ENCODE assay signal across 14 cellular contexts in the genomic region with DNA sequence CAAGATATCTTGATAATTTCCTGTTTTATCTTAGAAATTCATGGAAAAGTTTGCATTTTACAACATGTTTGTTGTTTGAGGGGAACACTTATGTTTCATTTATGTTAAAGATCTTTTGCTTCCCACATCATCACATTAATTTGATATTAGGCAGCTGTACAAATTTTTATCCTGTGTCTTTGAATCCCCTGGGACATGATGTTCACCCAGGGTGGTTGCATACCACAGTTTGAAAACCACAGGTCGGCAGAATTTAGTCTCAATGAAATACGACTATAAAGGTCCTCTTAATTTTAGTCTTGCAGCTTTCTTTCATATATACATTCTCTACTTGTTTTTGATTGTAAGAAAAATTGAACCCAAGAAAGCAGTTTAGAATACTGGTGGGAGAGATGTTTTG.
"Had no signal": no experiment of that assay in that cellular context is flagged by ENCODE, and none has a peak within 500 bp of the region (broad histone marks: within the 10 kb centered on the region; RNA-seq: fewer than 3 reads in every experiment).

No MANE protein-coding gene starts in this region.

- H3K27me3 Mint-ChIP-seq: activated naive CD4-positive, alpha-beta T cell treated with anti-CD3 and anti-CD28 coated beads, Interleukin-2, amount 50 U/mL, for 24 hours; progenitor cell of endocrine pancreas; stimulated activated naive CD8-positive, alpha-beta T cell treated with anti-CD3 and anti-CD28 coated beads, Interleukin-15, amount 100 ng/mL, for 72 hours; T-helper 17 cell had no signal

- ATAC-seq: esophagus mucosa; natural killer cell; right lobe of liver; stimulated activated naive CD8-positive, alpha-beta T cell treated with anti-CD3 and anti-CD28 coated beads, Interleukin-15, amount 100 ng/mL, for 72 hours; T-helper 17 cell had no signal

- H3K4me3 Mint-ChIP-seq: activated naive CD4-positive, alpha-beta T cell treated with anti-CD3 and anti-CD28 coated beads, Interleukin-2, amount 50 U/mL, for 24 hours; natural killer cell; stimulated activated naive CD8-positive, alpha-beta T cell treated with anti-CD3 and anti-CD28 coated beads, Interleukin-15, amount 100 ng/mL, for 72 hours; T-helper 17 cell had no signal

- H3K36me3 Mint-ChIP-seq: natural killer cell had no signal

- H3K27me3 ChIP-seq: right lobe of liver, testis had no signal

- H3K27ac Mint-ChIP-seq: activated naive CD4-positive, alpha-beta T cell treated with anti-CD3 and anti-CD28 coated beads, Interleukin-2, amount 50 U/mL, for 24 hours; natural killer cell; stimulated activated naive CD8-positive, alpha-beta T cell treated with anti-CD3 and anti-CD28 coated beads, Interleukin-15, amount 100 ng/mL, for 72 hours; T-helper 17 cell had no signal

- H3K9me3 Mint-ChIP-seq: activated naive CD4-positive, alpha-beta T cell treated with anti-CD3 and anti-CD28 coated beads, Interleukin-2, amount 50 U/mL, for 24 hours; natural killer cell; stimulated activated naive CD8-positive, alpha-beta T cell treated with anti-CD3 and anti-CD28 coated beads, Interleukin-15, amount 100 ng/mL, for 72 hours had no signal

- DNase-seq: activated CD4-positive, alpha-beta T cell treated with anti-CD3 and anti-CD28 coated beads, Interleukin-2, amount 50 U/mL, for 1 hour; activated T-cell treated with anti-CD3 and anti-CD28 coated beads, Interleukin-2, amount 50 U/mL, for 1 hour; foreskin fibroblast; head of caudate nucleus; natural killer cell; nucleus accumbens; right lobe of liver; stimulated activated CD4-positive, alpha-beta T cell treated with anti-CD3 and anti-CD28 coated beads, Interleukin-2, amount 100 ng/mL, for 24 hours; stimulated activated naive CD8-positive, alpha-beta T cell treated with anti-CD3 and anti-CD28 coated beads, Interleukin-15, amount 100 ng/mL, for 72 hours; T-helper 17 cell; testis had no signal

- H3K9me3 ChIP-seq: right lobe of liver, testis had no signal

- H3K4me3 ChIP-seq: right lobe of liver, testis had no signal

- H3K27ac ChIP-seq: right lobe of liver, testis had no signal
